12 cellular contexts compared by ENCODE assay signal in the genomic region with DNA sequence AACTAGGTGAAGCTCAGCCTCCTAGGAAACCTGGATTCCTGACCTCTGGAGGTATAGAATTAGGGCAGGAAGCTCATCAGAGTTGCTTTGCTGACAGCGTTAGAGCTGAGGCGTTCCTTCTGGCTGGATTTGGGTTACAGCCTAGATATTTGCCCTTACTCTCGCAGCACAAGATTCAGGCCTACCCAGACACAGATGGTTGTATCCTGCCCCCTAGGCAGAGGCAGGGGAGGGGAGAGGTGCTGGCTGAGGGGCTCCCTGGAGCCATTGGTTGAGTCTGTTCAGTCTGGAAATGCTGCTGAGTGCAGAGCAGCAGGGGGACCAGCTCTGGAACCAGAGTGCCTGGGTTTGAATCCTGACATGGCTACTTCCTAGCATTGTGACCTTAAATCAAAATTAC.
DNase-seq lines count a peak whose midpoint lies in the region; TF ChIP-seq lines count a peak whose summit lies in the region.
"Had no signal": no experiment of that assay in that cellular context is flagged by ENCODE, and none has a peak within 500 bp of the region (broad histone marks: within the 10 kb centered on the region; RNA-seq: fewer than 3 reads in every experiment).

No MANE protein-coding gene starts in this region.

- POLR2A ChIA-PET in MCF 10A (lab: Yijun Ruan, JAX), result interaction anchor here (0.7 kb wide), 1 partner anchor 63 kb away, joined by 4 read pairs; no protein-coding TSS in a partner anchor

- no peak for DNase-seq in breast epithelium (ENCODE audit: low spot score in 2 of 2)
- no peak for DNase-seq in MCF 10A (ENCODE audit: unreplicated experiment)
- peak; percentile 29 for DNase-seq in colonic mucosa
- DNase-seq in uterus, result no peak
- DNase-seq in NCI-H2029 (lab: John Stamatoyannopoulos, UW), result no peak
- DNase-seq in DMS79 treated with DMSO at 0.1 percent for 48 hours (lab: John Stamatoyannopoulos, UW), result no peak
- no peak for DNase-seq in GM13976 (ENCODE audit: low spot score)
- DNase-seq: activated T-cell treated with anti-CD3 and anti-CD28 coated beads, Interleukin-2, amount 50 U/mL, for 1 hour; Karpas-422; NCI-H446 treated with DMSO at 0.1 percent for 48 hours had no signal

- TF ChIP-seq CTCF in breast epithelium (IDR thresholded peaks at IDR 0.05) (no peak), MCF 10A (IDR thresholded peaks at IDR 0.05; ENCODE audit: unreplicated experiment) (no peak), colonic mucosa (IDR thresholded peaks at IDR 0.05) (no peak), uterus (IDR thresholded peaks at IDR 0.05) (no peak), GM13976 (IDR thresholded peaks at IDR 0.05; ENCODE audit: borderline replicate concordance, control extremely low read depth, extremely low read depth, insufficient read depth, missing control alignments) (no peak)

- H3K9me3 ChIP-seq in breast epithelium (no peaks in the 10 kb centered on the region), colonic mucosa (no peaks in the 10 kb centered on the region), mucosa of rectum (ENCODE audit: control insufficient read depth in 2 of 2, low read length in 2 of 2) (no peaks in the 10 kb centered on the region), uterus (no peaks in the 10 kb centered on the region)
- H3K9me3 ChIP-seq: neutrophil had no signal

- intact Hi-C loops in breast epithelium (cut with DNase I; ENCODE audit: low total_unique reads), result no loop called here
- intact Hi-C loops in MCF 10A (cut with micrococcal nuclease), result no loop called here
- intact Hi-C loops in colonic mucosa (cut with DNase I), result no loop called here
- intact Hi-C loops in uterus (cut with DNase I; ENCODE audit: low total_unique reads), result no loop called here

- H3K27ac Mint-ChIP-seq in MCF 10A (ENCODE audit: low read depth, unreplicated experiment), result no peak overlapping the region

- no TSS peak for BruUV-seq in MCF 10A (replicated peaks; lab: Mats Ljungman, UMichigan)

- peaks cover 14% of the 10 kb centered on the region for H3K36me3 Mint-ChIP-seq in MCF 10A (ENCODE audit: insufficient read depth, unreplicated experiment)

- in situ Hi-C loops in GM13976 (cut with MboI; ENCODE audit: low sequenced_read_pairs, unreplicated experiment), result no loop called here

- H3K4me3 ChIP-seq in breast epithelium, result no peak overlapping the region
- no peak overlapping the region for H3K4me3 ChIP-seq in colonic mucosa
- H3K4me3 ChIP-seq in mucosa of rectum (ENCODE audit: low read length in 2 of 2), result no peak overlapping the region
- no peak overlapping the region for H3K4me3 ChIP-seq in uterus

- no peak overlapping the region for H3K4me3 Mint-ChIP-seq in MCF 10A (ENCODE audit: unreplicated experiment)

- H3K9ac ChIP-seq in colonic mucosa (ENCODE audit: low read depth in 2 of 2, low read length in 2 of 2), result peak overlapping the region; percentile 27 to 61
- peak overlapping the region in 1 of 2 donors; percentile 21 for H3K9ac ChIP-seq in mucosa of rectum (ENCODE audit: low read depth in 1 of 2, low read length in 2 of 2)

- CTCF ChIA-PET in MCF 10A (lab: Yijun Ruan, JAX), result no interaction called here

- H3K27me3 Mint-ChIP-seq in MCF 10A (ENCODE audit: insufficient read depth, unreplicated experiment), result no peaks in the 10 kb centered on the region

- no peaks in the 10 kb centered on the region for H3K9me3 Mint-ChIP-seq in MCF 10A (ENCODE audit: unreplicated experiment)

- TF ChIP-seq POLR2A in breast epithelium (IDR thresholded peaks at IDR 0.05) (no peak), uterus (IDR thresholded peaks at IDR 0.05) (no peak)

- H3K4me1 Mint-ChIP-seq in MCF 10A (ENCODE audit: insufficient read depth, unreplicated experiment), result peaks cover 15% of the 10 kb centered on the region

- H3K27ac ChIP-seq in breast epithelium (peak overlapping the region; percentile 38 to 81), colonic mucosa (peak overlapping the region; percentile 78), mucosa of rectum (ENCODE audit: low read depth in 2 of 2, low read length in 2 of 2) (peak overlapping the region; percentile 84 to 90), uterus (peak overlapping the region; percentile 46 to 72)
- H3K27ac ChIP-seq: neutrophil had no signal

- peaks cover 0 to 27% of the 10 kb centered on the region in 2 donors for H3K4me1 ChIP-seq in breast epithelium
- peaks cover 39% of the 10 kb centered on the region for H3K4me1 ChIP-seq in colonic mucosa
- peaks cover 40 to 45% of the 10 kb centered on the region in 2 donors for H3K4me1 ChIP-seq in mucosa of rectum (ENCODE audit: control insufficient read depth in 2 of 2, insufficient read depth in 2 of 2, low read length in 2 of 2)
- H3K4me1 ChIP-seq in uterus, result peaks cover 8 to 29% of the 10 kb centered on the region in 2 donors

- H3K36me3 ChIP-seq in breast epithelium (no peaks in the 10 kb centered on the region), colonic mucosa (no peaks in the 10 kb centered on the region), mucosa of rectum (ENCODE audit: control insufficient read depth in 2 of 2, insufficient read depth in 2 of 2, low read length in 2 of 2) (peaks cover 0 to 4% of the 10 kb centered on the region in 2 donors), uterus (no peaks in the 10 kb centered on the region)
- H3K36me3 ChIP-seq: neutrophil had no signal

- H3K27me3 ChIP-seq in breast epithelium, result no peaks in the 10 kb centered on the region
- no peaks in the 10 kb centered on the region for H3K27me3 ChIP-seq in colonic mucosa
- no peaks in the 10 kb centered on the region for H3K27me3 ChIP-seq in mucosa of rectum (ENCODE audit: control insufficient read depth in 2 of 2, insufficient read depth in 2 of 2, low read length in 2 of 2)
- H3K27me3 ChIP-seq in uterus, result no peaks in the 10 kb centered on the region
- H3K27me3 ChIP-seq: neutrophil had no signal
